Comparison of ENCODE assay signal across 22 cellular contexts in the genomic region with DNA sequence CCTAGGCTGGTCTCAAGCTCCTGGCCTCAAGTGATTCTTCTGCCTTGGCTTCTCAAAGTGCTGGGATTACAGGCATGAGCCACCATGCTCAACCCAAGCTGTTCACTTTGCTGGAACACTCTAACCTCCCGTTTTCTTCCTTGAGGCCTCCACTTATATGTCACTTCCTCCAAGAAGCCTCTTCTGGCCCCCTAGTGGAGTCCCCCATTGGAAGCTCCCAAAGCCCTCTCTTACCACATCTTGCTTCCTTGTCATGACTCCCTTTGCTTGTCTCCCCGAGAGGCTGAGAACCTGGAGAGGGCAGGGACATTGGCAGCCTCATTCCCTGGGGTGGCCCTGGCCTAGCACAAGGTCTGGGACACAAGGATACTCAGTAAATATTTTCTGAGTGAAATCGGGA.
DNase-seq lines count a peak whose midpoint lies in the region; ATAC-seq and TF ChIP-seq lines count a peak whose summit lies in the region.
"Had no signal": no experiment of that assay in that cellular context is flagged by ENCODE, and none has a peak within 500 bp of the region (broad histone marks: within the 10 kb centered on the region; RNA-seq: fewer than 3 reads in every experiment).

No MANE protein-coding gene starts in this region.

- no peak overlapping the region for H3K4me2 ChIP-seq in SK-N-SH
- H3K4me2 ChIP-seq in HCT116 (ENCODE audit: low read length): no peak overlapping the region

- H2AFZ ChIP-seq in SK-N-SH (ENCODE audit: low read depth) (no peak overlapping the region), HCT116 (ENCODE audit: low read depth, low read length, poor library complexity, severe bottlenecking) (no peak overlapping the region)

- H3K9me2 ChIP-seq in SK-N-SH (no peaks in the 10 kb centered on the region), HCT116 (ENCODE audit: insufficient read depth) (no peaks in the 10 kb centered on the region)

- H3K36me3 ChIP-seq in SK-N-SH (replicated peaks in 1 of 2; ENCODE audit: control insufficient read depth in 1 of 2, insufficient read depth in 2 of 2, low read length in 1 of 2) (no peaks in the 10 kb centered on the region), HCT116 (ENCODE audit: control insufficient read depth in 1 of 2, insufficient read depth in 2 of 2, low read length in 2 of 2) (no peaks in the 10 kb centered on the region), brain microvascular endothelial cell (replicated peaks) (no peaks in the 10 kb centered on the region), uterus (no peaks in the 10 kb centered on the region)
- H3K36me3 ChIP-seq: SJSA1 had no signal

- no TSS peak for BruUV-seq in HCT116 (replicated peaks; lab: Mats Ljungman, UMichigan)

- TF ChIP-seq RAD21 in SK-N-SH (IDR thresholded peaks at IDR 0.05; ENCODE audit: low read length) (no peak), HCT116 (IDR thresholded peaks at IDR 0.05; ENCODE audit: low read depth) (no peak)

- RAD21 ChIA-PET in HCT116 (lab: Charles Lee; ENCODE audit: low non-redundant PET in 1 of 2, low total read pairs in 2 of 2, uncharacterized antibody in 2 of 2, unreplicated experiment in 2 of 2): no interaction called here

- H3K27ac ChIP-seq in SK-N-SH (ENCODE audit: low read depth in 2 of 2, low read length in 1 of 2) (no peak overlapping the region), HCT116 (ENCODE audit: low read depth, low read length) (no peak overlapping the region), brain microvascular endothelial cell (no peak overlapping the region), uterus (no peak overlapping the region)
- H3K27ac ChIP-seq: SJSA1 had no signal

- no peaks in the 10 kb centered on the region for H3K4me1 ChIP-seq in SK-N-SH (ENCODE audit: control insufficient read depth in 1 of 2, insufficient read depth in 2 of 2, low read depth in 1 of 2, low read length in 1 of 2)
- H3K4me1 ChIP-seq in HCT116 (ENCODE audit: control insufficient read depth in 1 of 2, insufficient read depth in 2 of 2, low read length in 2 of 2): no peaks in the 10 kb centered on the region
- H3K4me1 ChIP-seq in uterus: no peaks in the 10 kb centered on the region

- POLR2A ChIA-PET in SK-N-SH (lab: Yijun Ruan, JAX): no interaction called here
- POLR2A ChIA-PET in HCT116 (lab: Charles Lee): no interaction called here

- no peak for ATAC-seq in SK-N-SH treated with all-trans-retinoic acid at 6 μM for 48 hours
- no peak for ATAC-seq in HCT116
- ATAC-seq: GM12878, HepG2 had no signal

- in situ Hi-C loops in brain microvascular endothelial cell (cut with HindIII; ENCODE audit: low pct_ligation_motif_present, low sequenced_read_pairs): no loop called here

- no peaks in the 10 kb centered on the region for H3F3A ChIP-seq in SK-N-SH (replicated peaks; ENCODE audit: insufficient read depth)

- H3K27me3 ChIP-seq in SK-N-SH (ENCODE audit: insufficient read depth): no peaks in the 10 kb centered on the region
- no peaks in the 10 kb centered on the region for H3K27me3 ChIP-seq in HCT116 (ENCODE audit: insufficient read depth, low read length)
- H3K27me3 ChIP-seq in brain microvascular endothelial cell (replicated peaks): no peaks in the 10 kb centered on the region
- no peaks in the 10 kb centered on the region for H3K27me3 ChIP-seq in uterus
- H3K27me3 ChIP-seq: SJSA1 had no signal

- H4K20me1 ChIP-seq in SK-N-SH (ENCODE audit: insufficient read depth): no peaks in the 10 kb centered on the region
- H4K20me1 ChIP-seq in HCT116 (ENCODE audit: insufficient read depth): no peaks in the 10 kb centered on the region

- TF ChIP-seq CTCF in SK-N-SH (IDR thresholded peaks at IDR 0.05) (no peak), HCT116 (IDR thresholded peaks at IDR 0.05 in 2 of 3, conservative IDR thresholded peaks at IDR 0.05 in 1 of 3; ENCODE audit: borderline replicate concordance in 1 of 3, insufficient read depth in 1 of 3, low read depth in 2 of 3, low read length in 2 of 3) (0 out of 6 replicates have a peak, but pooled peaks of 2 of the 3 experiments have one; percentile 6 to 9), brain microvascular endothelial cell (IDR thresholded peaks at IDR 0.05; ENCODE audit: low read depth, low read length, missing control alignments) (peak; percentile 22), uterus (IDR thresholded peaks at IDR 0.05) (no peak)

- 65% methylated on average over 3 of the region's 3 CpGs for WGBS in SK-N-SH (ENCODE audit: low lambda C conversion rate)

- intact Hi-C loops in HCT116 (cut with micrococcal nuclease) (no loop called here), uterus (cut with DNase I; ENCODE audit: low total_unique reads) (no loop called here)

- TF ChIP-seq EP300 in SK-N-SH (IDR thresholded peaks at IDR 0.05; ENCODE audit: borderline replicate concordance in 1 of 2, low read depth in 1 of 2, low read length in 1 of 2): no peak

- TF ChIP-seq POLR2A in HCT116 (IDR thresholded peaks at IDR 0.05; ENCODE audit: borderline replicate concordance, extremely low read depth, insufficient read depth, insufficient read length): no peak
- TF ChIP-seq POLR2A in uterus (IDR thresholded peaks at IDR 0.05): no peak

- DNase-seq in SK-N-SH: no peak
- DNase-seq in HCT116 (ENCODE audit: low read depth, low spot score): no peak
- DNase-seq in MV-4-11 (lab: John Stamatoyannopoulos, UW): peak; percentile 26
- DNase-seq in brain microvascular endothelial cell: no peak
- DNase-seq in uterus: no peak
- no peak for DNase-seq in occipital lobe (lab: John Stamatoyannopoulos, UW)
- no peak for DNase-seq in kidney tubule cell (ENCODE audit: low spot score)
- DNase-seq: 8988T; CD4-positive, CD25-positive, alpha-beta regulatory T cell; COR-L47; DMS 273 treated with DMSO at 0.1 percent for 48 hours; DND-41; GOT3; NCI-H1105 treated with DMSO at 0.1 percent for 48 hours; NCI-H1694; NCI-H226; NCI-H524; NCI-H82 had no signal

- H3K4me3 ChIP-seq in SK-N-SH (ENCODE audit: low read depth in 2 of 2, low read length in 1 of 2): no peak overlapping the region
- no peak overlapping the region for H3K4me3 ChIP-seq in HCT116 (replicated peaks in 1 of 2; ENCODE audit: low read depth in 1 of 2, low read length in 2 of 2)
- no peak overlapping the region for H3K4me3 ChIP-seq in brain microvascular endothelial cell (ENCODE audit: low read depth, low read length)
- H3K4me3 ChIP-seq in uterus: no peak overlapping the region
- H3K4me3 ChIP-seq: GM12878, SJSA1 had no signal

- CTCF ChIA-PET in SK-N-SH (lab: Yijun Ruan, JAX): interaction anchor here (0.9 to 5.2 kb wide), 2 partner anchors 11 to 26 kb away, joined by 3 to 26 read pairs; no protein-coding TSS in a partner anchor
- CTCF ChIA-PET in HCT116 (lab: Charles Lee): interaction anchor here (1.0 kb wide), 1 partner anchor 11 kb away, joined by 5 read pairs; no protein-coding TSS in a partner anchor

- no peak overlapping the region for H3K9ac ChIP-seq in SK-N-SH
- H3K9ac ChIP-seq in HCT116 (ENCODE audit: low read length): no peak overlapping the region

- no peaks in the 10 kb centered on the region for H3K9me3 ChIP-seq in SK-N-SH
- no peaks in the 10 kb centered on the region for H3K9me3 ChIP-seq in HCT116 (ENCODE audit: control insufficient read depth in 1 of 2, insufficient read depth in 1 of 2, low read depth in 1 of 2, low read length in 2 of 2)
- H3K9me3 ChIP-seq in uterus: no peaks in the 10 kb centered on the region
- H3K9me3 ChIP-seq: SJSA1 had no signal

- no peaks in the 10 kb centered on the region for H3K79me2 ChIP-seq in SK-N-SH (ENCODE audit: insufficient read depth)
- no peaks in the 10 kb centered on the region for H3K79me2 ChIP-seq in HCT116 (ENCODE audit: insufficient read depth, low read length)

TF ChIP-seq in SK-N-SH treated with all-trans-retinoic acid at 6 μM for 48 hours, 23 proteins besides CTCF, POLR2A, EP300 and RAD21 (continues in another document):
- TF ChIP-seq GLIS3 (CRISPR knock-in tag; IDR thresholded peaks at IDR 0.05) (no peak), CSRNP3 (CRISPR knock-in tag; IDR thresholded peaks at IDR 0.05) (no peak)

TF ChIP-seq in SK-N-SH, 30 proteins besides CTCF, POLR2A, EP300 and RAD21 (continues in another document):
- TF ChIP-seq, protein P1, sequence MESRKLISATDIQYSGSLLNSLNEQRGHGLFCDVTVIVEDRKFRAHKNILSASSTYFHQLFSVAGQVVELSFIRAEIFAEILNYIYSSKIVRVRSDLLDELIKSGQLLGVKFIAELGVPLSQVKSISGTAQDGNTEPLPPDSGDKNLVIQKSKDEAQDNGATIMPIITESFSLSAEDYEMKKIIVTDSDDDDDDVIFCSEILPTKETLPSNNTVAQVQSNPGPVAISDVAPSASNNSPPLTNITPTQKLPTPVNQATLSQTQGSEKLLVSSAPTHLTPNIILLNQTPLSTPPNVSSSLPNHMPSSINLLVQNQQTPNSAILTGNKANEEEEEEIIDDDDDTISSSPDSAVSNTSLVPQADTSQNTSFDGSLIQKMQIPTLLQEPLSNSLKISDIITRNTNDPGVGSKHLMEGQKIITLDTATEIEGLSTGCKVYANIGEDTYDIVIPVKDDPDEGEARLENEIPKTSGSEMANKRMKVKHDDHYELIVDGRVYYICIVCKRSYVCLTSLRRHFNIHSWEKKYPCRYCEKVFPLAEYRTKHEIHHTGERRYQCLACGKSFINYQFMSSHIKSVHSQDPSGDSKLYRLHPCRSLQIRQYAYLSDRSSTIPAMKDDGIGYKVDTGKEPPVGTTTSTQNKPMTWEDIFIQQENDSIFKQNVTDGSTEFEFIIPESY (IDR thresholded peaks at IDR 0.05; ENCODE audit: borderline replicate concordance, low read depth): no peak
- no peak for TF ChIP-seq MXI1 (IDR thresholded peaks at IDR 0.05; ENCODE audit: low read depth, low read length)

TF ChIP-seq in HCT116, 20 proteins besides CTCF, POLR2A, EP300 and RAD21 (continues in another document):
- no peak for TF ChIP-seq EZH2 (IDR thresholded peaks at IDR 0.05)

Comparison
In these comparisons a context has a peak if more than half of its experiments do, and no peak if none do; other contexts are left out.
1. CTCF ChIP-seq: peak in HCT116 (2 of 3) and brain microvascular endothelial cell (single experiment); none in SK-N-SH (single experiment) and uterus (0 of 4).